ENCODE assay signal across 8 cellular contexts in the genomic region with DNA sequence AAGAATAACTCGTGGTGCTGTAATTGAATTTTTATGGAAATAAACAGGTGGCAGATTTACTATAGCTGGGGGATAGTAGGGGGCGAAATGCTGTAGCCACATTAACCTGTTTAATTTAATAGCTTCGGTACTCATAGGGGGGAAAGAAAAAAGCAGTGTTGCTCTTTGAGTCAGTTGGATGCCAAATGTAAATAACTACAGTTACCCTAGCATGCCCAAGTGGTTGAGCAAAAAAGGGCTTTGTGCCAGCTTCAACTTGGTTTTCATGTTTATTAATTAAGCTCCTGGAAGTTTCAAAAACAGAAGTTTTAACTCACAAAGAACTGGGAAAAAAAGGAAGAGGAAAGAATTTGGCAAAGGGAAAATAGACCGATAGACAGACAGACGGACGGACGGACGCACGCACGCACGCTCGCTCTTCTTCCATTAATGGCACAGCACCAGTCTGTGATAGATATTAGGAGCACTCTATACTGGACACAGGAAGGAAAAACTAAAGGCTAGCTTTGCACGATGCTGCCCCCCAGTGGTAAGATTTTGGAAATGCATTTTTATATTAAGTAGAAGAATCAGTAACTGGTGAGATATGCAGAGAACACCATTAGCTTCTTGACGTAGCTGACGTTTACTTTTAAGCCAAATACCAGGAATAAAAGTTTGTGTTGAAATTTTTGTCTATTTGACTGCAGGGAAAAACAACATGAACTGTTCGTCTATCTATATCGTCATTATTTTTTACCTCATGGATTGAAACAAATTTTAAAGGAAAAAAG.
DNase-seq lines count a peak whose midpoint lies in the region; ATAC-seq, FAIRE-seq and TF ChIP-seq lines count a peak whose summit lies in the region.

No MANE protein-coding gene starts in this region.

- no peaks in the 10 kb centered on the region for H3K36me3 Mint-ChIP-seq in activated naive CD8-positive, alpha-beta T cell treated with anti-CD3 and anti-CD28 coated beads, Interleukin-2, amount 50 U/mL, for 24 hours (ENCODE audit: low read depth)
- H3K36me3 Mint-ChIP-seq in activated naive CD8-positive, alpha-beta T cell treated with anti-CD3 and anti-CD28 coated beads for 36 hours, result no peaks in the 10 kb centered on the region
- no peaks in the 10 kb centered on the region for H3K36me3 Mint-ChIP-seq in MCF 10A (ENCODE audit: insufficient read depth, unreplicated experiment)

- H3K4me3 ChIP-seq in kidney (ENCODE audit: low read length in 2 of 2), result peak overlapping the region; percentile 54 to 60

- TF ChIP-seq CTCF in MCF 10A (IDR thresholded peaks at IDR 0.05; ENCODE audit: unreplicated experiment) (peak; percentile 58), kidney (IDR thresholded peaks at IDR 0.05; ENCODE audit: borderline replicate concordance, extremely low read depth, insufficient read depth) (peak; percentile 74)

- intact Hi-C loops in MCF 10A (cut with micrococcal nuclease) (loop anchor here (1.0 to 10.0 kb wide), 10 partner anchors 55 to 966 kb away; no protein-coding TSS in a partner anchor), kidney (cut with DNase I) (no loop called here)

- H3K27me3 Mint-ChIP-seq in activated naive CD8-positive, alpha-beta T cell treated with anti-CD3 and anti-CD28 coated beads, Interleukin-2, amount 50 U/mL, for 24 hours, result no peaks in the 10 kb centered on the region
- peaks cover 10% of the 10 kb centered on the region for H3K27me3 Mint-ChIP-seq in activated naive CD8-positive, alpha-beta T cell treated with anti-CD3 and anti-CD28 coated beads for 36 hours
- no peaks in the 10 kb centered on the region for H3K27me3 Mint-ChIP-seq in MCF 10A (ENCODE audit: insufficient read depth, unreplicated experiment)

- H3K9me3 ChIP-seq in kidney (ENCODE audit: control insufficient read depth in 1 of 2, low read length in 2 of 2), result no peaks in the 10 kb centered on the region

- H3K4me1 Mint-ChIP-seq in activated naive CD8-positive, alpha-beta T cell treated with anti-CD3 and anti-CD28 coated beads, Interleukin-2, amount 50 U/mL, for 24 hours, result no peaks in the 10 kb centered on the region
- no peaks in the 10 kb centered on the region for H3K4me1 Mint-ChIP-seq in activated naive CD8-positive, alpha-beta T cell treated with anti-CD3 and anti-CD28 coated beads for 36 hours
- peaks cover 7% of the 10 kb centered on the region for H3K4me1 Mint-ChIP-seq in MCF 10A (ENCODE audit: insufficient read depth, unreplicated experiment)

- no peaks in the 10 kb centered on the region for H3K4me1 ChIP-seq in kidney (ENCODE audit: control insufficient read depth in 1 of 2, insufficient read depth in 1 of 2, low read depth in 1 of 2, low read length in 2 of 2)

- no peak overlapping the region for H3K9ac ChIP-seq in kidney (ENCODE audit: low read length in 2 of 2)

- no peaks in the 10 kb centered on the region for H3K36me3 ChIP-seq in kidney (ENCODE audit: control insufficient read depth in 1 of 2, insufficient read depth in 2 of 2, low read length in 2 of 2)

- POLR2A ChIA-PET in MCF 10A (lab: Yijun Ruan, JAX), result interaction anchor here (0.6 to 2.6 kb wide), 19 partner anchors 9 to 965 kb away, joined by 3 to 21 read pairs (median 3); no protein-coding TSS in a partner anchor

- CTCF ChIA-PET in MCF 10A (lab: Yijun Ruan, JAX), result interaction anchor here (0.5 to 6.0 kb wide), 70 partner anchors 9 to 1156 kb away, joined by 3 to 205 read pairs (median 4); no protein-coding TSS in a partner anchor

- no peak overlapping the region for H3K4me3 Mint-ChIP-seq in activated naive CD8-positive, alpha-beta T cell treated with anti-CD3 and anti-CD28 coated beads, Interleukin-2, amount 50 U/mL, for 24 hours
- no peak overlapping the region for H3K4me3 Mint-ChIP-seq in activated naive CD8-positive, alpha-beta T cell treated with anti-CD3 and anti-CD28 coated beads for 36 hours
- H3K4me3 Mint-ChIP-seq in MCF 10A (ENCODE audit: unreplicated experiment), result peak overlapping the region; percentile 75

- no peak overlapping the region for H3K27ac ChIP-seq in kidney (ENCODE audit: low read depth in 2 of 2, low read length in 2 of 2)

- no TSS peak for BruUV-seq in MCF 10A (replicated peaks; lab: Mats Ljungman, UMichigan)

- peak; percentile 22 for DNase-seq in activated naive CD8-positive, alpha-beta T cell treated with anti-CD3 and anti-CD28 coated beads, Interleukin-2, amount 50 U/mL, for 24 hours
- DNase-seq in activated naive CD8-positive, alpha-beta T cell treated with anti-CD3 and anti-CD28 coated beads for 36 hours, result no peak
- peak; percentile 65 for DNase-seq in HuH-7.5 (ENCODE audit: low spot score)
- peak; percentile 12 for DNase-seq in NOMO-1 treated with dmso at 0.1 percent for 144 hours (lab: John Stamatoyannopoulos, UW; ENCODE audit: unreplicated experiment)
- peak; percentile 90 for DNase-seq in MCF 10A (ENCODE audit: unreplicated experiment)
- DNase-seq in kidney, result no peak
- peak; percentile 1 to 13 for DNase-seq in stimulated activated CD4-positive, alpha-beta T cell treated with anti-CD3 and anti-CD28 coated beads, Interleukin-4, amount 100 ng/mL, for 48 hours (ENCODE audit: low read depth in 2 of 2)

- H3K9me3 Mint-ChIP-seq in activated naive CD8-positive, alpha-beta T cell treated with anti-CD3 and anti-CD28 coated beads, Interleukin-2, amount 50 U/mL, for 24 hours, result no peaks in the 10 kb centered on the region
- H3K9me3 Mint-ChIP-seq in activated naive CD8-positive, alpha-beta T cell treated with anti-CD3 and anti-CD28 coated beads for 36 hours, result no peaks in the 10 kb centered on the region
- H3K9me3 Mint-ChIP-seq in MCF 10A (ENCODE audit: unreplicated experiment), result no peaks in the 10 kb centered on the region

- no peak for ATAC-seq in activated naive CD8-positive, alpha-beta T cell treated with anti-CD3 and anti-CD28 coated beads, Interleukin-2, amount 50 U/mL, for 24 hours
- ATAC-seq in GM21723 (IDR thresholded peaks at IDR 0.05; ENCODE audit: unreplicated experiment), result peak; percentile 92

- no peak overlapping the region for H3K27ac Mint-ChIP-seq in activated naive CD8-positive, alpha-beta T cell treated with anti-CD3 and anti-CD28 coated beads, Interleukin-2, amount 50 U/mL, for 24 hours
- no peak overlapping the region for H3K27ac Mint-ChIP-seq in activated naive CD8-positive, alpha-beta T cell treated with anti-CD3 and anti-CD28 coated beads for 36 hours
- no peak overlapping the region for H3K27ac Mint-ChIP-seq in MCF 10A (ENCODE audit: low read depth, unreplicated experiment)

- peak; percentile 95 for FAIRE-seq in kidney (lab: Jason Lieb, UNC)

Comparison
In these comparisons a context has a peak if more than half of its experiments do, and no peak if none do; other contexts are left out.
1. DNase-seq: peak in activated naive CD8-positive, alpha-beta T cell treated with anti-CD3 and anti-CD28 coated beads, Interleukin-2, amount 50 U/mL, for 24 hours (single experiment), HuH-7.5 (single experiment), NOMO-1 treated with dmso at 0.1 percent for 144 hours (single experiment), MCF 10A (single experiment) and stimulated activated CD4-positive, alpha-beta T cell treated with anti-CD3 and anti-CD28 coated beads, Interleukin-4, amount 100 ng/mL, for 48 hours (2 of 2); none in activated naive CD8-positive, alpha-beta T cell treated with anti-CD3 and anti-CD28 coated beads for 36 hours (single experiment) and kidney (single experiment).